In genomic region chr14:47302121-47302520, GRCh38 we compare ENCODE assay signal across 22 cellular contexts.
"Had no signal": no experiment of that assay in that cellular context is flagged by ENCODE, and none has a peak within 500 bp of the region (broad histone marks: within the 10 kb centered on the region; RNA-seq: fewer than 3 reads in every experiment).

No MANE protein-coding gene starts in this region.

- H3K27me3 ChIP-seq: SJCRH30 had no signal

- ATAC-seq: K562, Right ventricle myocardium inferior, SK-N-SH treated with all-trans-retinoic acid at 6 μM for 48 hours had no signal

- H3K4me2 ChIP-seq: KMS-11 had no signal

- DNase-seq: Kasumi-1, MM.1S, NCI-H1092 treated with DMSO at 0.1 percent for 48 hours, NCI-H1436, NCI-H187, NCI-H2029, NCI-H2081 treated with DMSO at 0.1 percent for 48 hours, NCI-H2171, NCI-H226, NCI-H446, NCI-H510A, NCI-H524 treated with DMSO at 0.1 percent for 48 hours, NCI-H69, NCI-H774, SHP77 treated with DMSO at 0.1 percent for 48 hours, SJCRH30 had no signal

- H3K9me3 ChIP-seq: SJCRH30 had no signal

- FAIRE-seq: HTR-8/SVneo, K562 had no signal

- H3K9ac ChIP-seq: KMS-11 had no signal

- H3K4me3 ChIP-seq: K562, SJCRH30 had no signal

- H3K27ac ChIP-seq: HL-60, KMS-11, SJCRH30 had no signal

- H3K36me3 ChIP-seq: SJCRH30 had no signal
